8 cellular contexts compared by ENCODE assay signal in genomic region chr11:34234086-34234740, GRCh38.
DNase-seq lines count a peak whose midpoint lies in the region; ATAC-seq and TF ChIP-seq lines count a peak whose summit lies in the region.

No MANE protein-coding gene starts in this region.

- no peak overlapping the region for H3K4me3 Mint-ChIP-seq in activated CD8-positive, alpha-beta memory T cell treated with anti-CD3 and anti-CD28 coated beads, Interleukin-2, amount 10 ng/mL, durations not matched to agents 7 days and 5 days

- no peaks in the 10 kb centered on the region for H3K36me3 Mint-ChIP-seq in activated CD8-positive, alpha-beta memory T cell treated with anti-CD3 and anti-CD28 coated beads, Interleukin-2, amount 10 ng/mL, durations not matched to agents 7 days and 5 days

- intact Hi-C loops in left cardiac atrium (cut with DNase I): no loop called here

- H3K27me3 Mint-ChIP-seq in activated CD8-positive, alpha-beta memory T cell treated with anti-CD3 and anti-CD28 coated beads, Interleukin-2, amount 10 ng/mL, durations not matched to agents 7 days and 5 days: peaks cover 24% of the 10 kb centered on the region

- H3K4me1 Mint-ChIP-seq in activated CD8-positive, alpha-beta memory T cell treated with anti-CD3 and anti-CD28 coated beads, Interleukin-2, amount 10 ng/mL, durations not matched to agents 7 days and 5 days: peaks cover 45% of the 10 kb centered on the region

- H3K9me3 Mint-ChIP-seq in activated CD8-positive, alpha-beta memory T cell treated with anti-CD3 and anti-CD28 coated beads, Interleukin-2, amount 10 ng/mL, durations not matched to agents 7 days and 5 days (ENCODE audit: low read depth): no peaks in the 10 kb centered on the region

- peak overlapping the region; percentile 80 for H3K27ac Mint-ChIP-seq in activated CD8-positive, alpha-beta memory T cell treated with anti-CD3 and anti-CD28 coated beads, Interleukin-2, amount 10 ng/mL, durations not matched to agents 7 days and 5 days

- no peak for TF ChIP-seq CTCF in NB4 (IDR thresholded peaks at IDR 0.05; ENCODE audit: low read depth, low read length)

- ATAC-seq in GM18498 (IDR thresholded peaks at IDR 0.05; ENCODE audit: unreplicated experiment): peak; percentile 73
- peak; percentile 76 for ATAC-seq in HG02623 (IDR thresholded peaks at IDR 0.05; ENCODE audit: unreplicated experiment)
- ATAC-seq in activated CD8-positive, alpha-beta memory T cell treated with anti-CD3 and anti-CD28 coated beads, Interleukin-2, amount 10 ng/mL, durations not matched to agents 7 days and 5 days: peak; percentile 86
- peak; percentile 52 to 85 for ATAC-seq in left cardiac atrium

- CTCF ChIA-PET in activated CD8-positive, alpha-beta memory T cell treated with anti-CD3 and anti-CD28 coated beads, Interleukin-2, amount 10 ng/mL, durations not matched to agents 7 days and 5 days (lab: Charles Lee): interaction anchor here (0.6 to 4.2 kb wide), 14 partner anchors 8 to 221 kb away, joined by 3 to 28 read pairs (median 3); partner anchors contain the start of gene ABTB2

- DNase-seq in NB4 (ENCODE audit: low read depth) (peak; percentile 92), left cardiac atrium (no peak), GF-D8 (lab: John Stamatoyannopoulos, UW) (no peak), NCI-H82 (lab: John Stamatoyannopoulos, UW) (no peak)
- DNase-seq in activated CD8-positive, alpha-beta memory T cell treated with anti-CD3 and anti-CD28 coated beads, Interleukin-2, amount 10 ng/mL, durations not matched to agents 7 days and 5 days: peak; percentile 86
- peak; percentile 80 for DNase-seq in stimulated activated CD4-positive, alpha-beta T cell treated with anti-CD3 and anti-CD28 coated beads, Interleukin-4, amount 100 ng/mL, for 24 hours

- H3K4me3 ChIP-seq in NB4 (ENCODE audit: low read depth, low read length): no peak overlapping the region

- no peak for TF ChIP-seq POLR2A in NB4 (IDR thresholded peaks at IDR 0.05; ENCODE audit: extremely low read depth, insufficient read length)

Comparison
In these comparisons a context has a peak if more than half of its experiments do, and no peak if none do; other contexts are left out.
1. DNase-seq: peak in NB4 (single experiment), activated CD8-positive, alpha-beta memory T cell treated with anti-CD3 and anti-CD28 coated beads, Interleukin-2, amount 10 ng/mL, durations not matched to agents 7 days and 5 days (single experiment) and stimulated activated CD4-positive, alpha-beta T cell treated with anti-CD3 and anti-CD28 coated beads, Interleukin-4, amount 100 ng/mL, for 24 hours (single experiment); none in left cardiac atrium (single experiment), GF-D8 (single experiment) and NCI-H82 (single experiment).
2. Peak in every context shown above with its lines, with median percentiles within 50 percentile points of each other: ATAC-seq.